In genomic region chr13:30698488-30699005, GRCh38 we compare ENCODE assay signal across 2 cellular contexts.
TF ChIP-seq lines count a peak whose summit lies in the region.

No MANE protein-coding gene starts in this region.

TF ChIP-seq in SK-N-SH, 30 proteins besides CTCF, POLR2A, EP300 and RAD21 (continued from another document):
- TF ChIP-seq MAX (IDR thresholded peaks at IDR 0.05; ENCODE audit: low read depth) (no peak), YY1 (IDR thresholded peaks at IDR 0.05; ENCODE audit: low read depth) (no peak), MXI1 (IDR thresholded peaks at IDR 0.05; ENCODE audit: low read depth, low read length) (no peak), JUND (IDR thresholded peaks at IDR 0.05) (no peak), NRF1 (IDR thresholded peaks at IDR 0.05; ENCODE audit: low read depth, low read length) (no peak), CHD2 (IDR thresholded peaks at IDR 0.05; ENCODE audit: low read length, partially characterized antibody) (no peak), ZBTB33 (IDR thresholded peaks at IDR 0.05; ENCODE audit: borderline replicate concordance, low read depth) (no peak), TAF1 (IDR thresholded peaks at IDR 0.05; ENCODE audit: borderline replicate concordance, low read depth, low read length) (no peak), RXRA (IDR thresholded peaks at IDR 0.05; ENCODE audit: borderline replicate concordance, low read depth) (no peak), TCF12 (IDR thresholded peaks at IDR 0.05) (no peak), SIN3A (IDR thresholded peaks at IDR 0.05; ENCODE audit: borderline replicate concordance, low read depth, low read length) (no peak)
- TF ChIP-seq, protein P1, sequence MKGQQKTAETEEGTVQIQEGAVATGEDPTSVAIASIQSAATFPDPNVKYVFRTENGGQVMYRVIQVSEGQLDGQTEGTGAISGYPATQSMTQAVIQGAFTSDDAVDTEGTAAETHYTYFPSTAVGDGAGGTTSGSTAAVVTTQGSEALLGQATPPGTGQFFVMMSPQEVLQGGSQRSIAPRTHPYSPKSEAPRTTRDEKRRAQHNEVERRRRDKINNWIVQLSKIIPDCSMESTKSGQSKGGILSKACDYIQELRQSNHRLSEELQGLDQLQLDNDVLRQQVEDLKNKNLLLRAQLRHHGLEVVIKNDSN (IDR thresholded peaks at IDR 0.05; ENCODE audit: borderline replicate concordance, low read depth), result no peak
- TF ChIP-seq, protein P2, sequence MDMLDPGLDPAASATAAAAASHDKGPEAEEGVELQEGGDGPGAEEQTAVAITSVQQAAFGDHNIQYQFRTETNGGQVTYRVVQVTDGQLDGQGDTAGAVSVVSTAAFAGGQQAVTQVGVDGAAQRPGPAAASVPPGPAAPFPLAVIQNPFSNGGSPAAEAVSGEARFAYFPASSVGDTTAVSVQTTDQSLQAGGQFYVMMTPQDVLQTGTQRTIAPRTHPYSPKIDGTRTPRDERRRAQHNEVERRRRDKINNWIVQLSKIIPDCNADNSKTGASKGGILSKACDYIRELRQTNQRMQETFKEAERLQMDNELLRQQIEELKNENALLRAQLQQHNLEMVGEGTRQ (IDR thresholded peaks at IDR 0.05; ENCODE audit: borderline replicate concordance, low read depth, low read length), result no peak
- TF ChIP-seq, protein P3, sequence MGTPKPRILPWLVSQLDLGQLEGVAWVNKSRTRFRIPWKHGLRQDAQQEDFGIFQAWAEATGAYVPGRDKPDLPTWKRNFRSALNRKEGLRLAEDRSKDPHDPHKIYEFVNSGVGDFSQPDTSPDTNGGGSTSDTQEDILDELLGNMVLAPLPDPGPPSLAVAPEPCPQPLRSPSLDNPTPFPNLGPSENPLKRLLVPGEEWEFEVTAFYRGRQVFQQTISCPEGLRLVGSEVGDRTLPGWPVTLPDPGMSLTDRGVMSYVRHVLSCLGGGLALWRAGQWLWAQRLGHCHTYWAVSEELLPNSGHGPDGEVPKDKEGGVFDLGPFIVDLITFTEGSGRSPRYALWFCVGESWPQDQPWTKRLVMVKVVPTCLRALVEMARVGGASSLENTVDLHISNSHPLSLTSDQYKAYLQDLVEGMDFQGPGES (IDR thresholded peaks at IDR 0.05; ENCODE audit: low read depth, low read length), result no peak

TF ChIP-seq in endothelial cell of umbilical vein, 7 proteins besides CTCF, POLR2A, EP300 and RAD21 (continued from another document):
- TF ChIP-seq MAX (IDR thresholded peaks at IDR 0.05; ENCODE audit: insufficient read depth, insufficient read length) (no peak), FOS (IDR thresholded peaks at IDR 0.05; ENCODE audit: borderline replicate concordance, insufficient read depth, low read length) (no peak), POLR2AphosphoS5 (IDR thresholded peaks at IDR 0.05; ENCODE audit: insufficient read depth, low read depth, low read length) (no peak), EZH2 (IDR thresholded peaks at IDR 0.05; ENCODE audit: borderline replicate concordance, low read depth, low read length, severe bottlenecking) (no peak), MYC (IDR thresholded peaks at IDR 0.05; ENCODE audit: low read depth, low read length) (no peak)
